Comparison of ENCODE assay signal across 26 cellular contexts in genomic region chr17:76297436-76297835, GRCh38.
"Had no signal": no experiment of that assay in that cellular context is flagged by ENCODE, and none has a peak within 500 bp of the region (broad histone marks: within the 10 kb centered on the region; RNA-seq: fewer than 3 reads in every experiment).

No MANE protein-coding gene starts in this region.

- ATAC-seq: naive thymus-derived CD4-positive, alpha-beta T cell; natural killer cell; psoas muscle; right cardiac atrium; right lobe of liver; stimulated activated effector memory CD8-positive, alpha-beta T cell treated with anti-CD3 and anti-CD28 coated beads, Interleukin-12 subunit alpha, Interleukin-12 subunit beta, amount 100 ng/mL, for 72 hours; stimulated activated naive CD8-positive, alpha-beta T cell treated with anti-CD3 and anti-CD28 coated beads, Interleukin-15, amount 100 ng/mL, for 72 hours; stimulated activated naive CD8-positive, alpha-beta T cell treated with anti-CD3 and anti-CD28 coated beads, Interleukin-15, Interleukin-2, amounts not matched to agents 100 U/mL and 50 U/mL, for 24 hours had no signal

- H3K9me3 Mint-ChIP-seq: naive thymus-derived CD4-positive, alpha-beta T cell; natural killer cell; nephron; stimulated activated effector memory CD8-positive, alpha-beta T cell treated with anti-CD3 and anti-CD28 coated beads, Interleukin-12 subunit alpha, Interleukin-12 subunit beta, amount 100 ng/mL, for 72 hours; stimulated activated naive CD8-positive, alpha-beta T cell treated with anti-CD3 and anti-CD28 coated beads, Interleukin-15, amount 100 ng/mL, for 72 hours had no signal

- H3K36me3 Mint-ChIP-seq: natural killer cell; stimulated activated effector memory CD8-positive, alpha-beta T cell treated with anti-CD3 and anti-CD28 coated beads, Interleukin-12 subunit alpha, Interleukin-12 subunit beta, amount 100 ng/mL, for 72 hours had no signal

- DNase-seq: naive thymus-derived CD4-positive, alpha-beta T cell; natural killer cell; nucleus accumbens; ovary; psoas muscle; right cardiac atrium; right lobe of liver; sigmoid colon; stimulated activated CD4-positive, alpha-beta T cell treated with anti-CD3 and anti-CD28 coated beads, Interleukin-15, amount 100 ng/mL, for 24 hours; stimulated activated CD4-positive, alpha-beta T cell treated with anti-CD3 and anti-CD28 coated beads, Interleukin-2, amount 100 ng/mL, for 24 hours; stimulated activated CD4-positive, alpha-beta T cell treated with anti-CD3 and anti-CD28 coated beads, Interleukin-2, amount 100 ng/mL, for 48 hours; stimulated activated CD4-positive, alpha-beta T cell treated with anti-CD3 and anti-CD28 coated beads, Interleukin-4, amount 100 ng/mL, for 24 hours; stimulated activated naive CD4-positive, alpha-beta T cell; stimulated activated naive CD8-positive, alpha-beta T cell treated with anti-CD3 and anti-CD28 coated beads, Interleukin-15, amount 100 ng/mL, for 72 hours; stimulated activated naive CD8-positive, alpha-beta T cell treated with anti-CD3 and anti-CD28 coated beads, Interleukin-15, Interleukin-2, amounts not matched to agents 100 U/mL and 50 U/mL, for 24 hours; substantia nigra; testis; tibial artery; upper lobe of left lung had no signal

- H3K36me3 ChIP-seq: ovary, suprapubic skin, vagina had no signal

- H3K27ac ChIP-seq: neutrophil, ovary, parathyroid adenoma, psoas muscle, right lobe of liver, sigmoid colon, suprapubic skin, testis, tibial artery, upper lobe of left lung, vagina had no signal

- H3K4me3 ChIP-seq: ovary, psoas muscle, right lobe of liver, sigmoid colon, suprapubic skin, testis, tibial artery, upper lobe of left lung, vagina had no signal

- H3K4me3 Mint-ChIP-seq: naive thymus-derived CD4-positive, alpha-beta T cell; natural killer cell; nephron; stimulated activated effector memory CD8-positive, alpha-beta T cell treated with anti-CD3 and anti-CD28 coated beads, Interleukin-12 subunit alpha, Interleukin-12 subunit beta, amount 100 ng/mL, for 72 hours; stimulated activated naive CD8-positive, alpha-beta T cell treated with anti-CD3 and anti-CD28 coated beads, Interleukin-15, amount 100 ng/mL, for 72 hours had no signal

- H3K4me1 Mint-ChIP-seq: natural killer cell; stimulated activated effector memory CD8-positive, alpha-beta T cell treated with anti-CD3 and anti-CD28 coated beads, Interleukin-12 subunit alpha, Interleukin-12 subunit beta, amount 100 ng/mL, for 72 hours; stimulated activated naive CD8-positive, alpha-beta T cell treated with anti-CD3 and anti-CD28 coated beads, Interleukin-15, amount 100 ng/mL, for 72 hours had no signal

- H3K4me1 ChIP-seq: parathyroid adenoma, psoas muscle, right lobe of liver, sigmoid colon, suprapubic skin, tibial artery, upper lobe of left lung, vagina had no signal

- H3K9me3 ChIP-seq: neutrophil, ovary, psoas muscle, right lobe of liver, sigmoid colon, suprapubic skin, testis, tibial artery, upper lobe of left lung, vagina had no signal

- H2AFZ ChIP-seq: parathyroid adenoma had no signal

- H3K9ac ChIP-seq: parathyroid adenoma had no signal

- H3K27me3 ChIP-seq: neutrophil, ovary, right lobe of liver, sigmoid colon, suprapubic skin, testis, tibial artery, upper lobe of left lung, vagina had no signal

- H3K27me3 Mint-ChIP-seq: naive thymus-derived CD4-positive, alpha-beta T cell; progenitor cell of endocrine pancreas; stimulated activated naive CD8-positive, alpha-beta T cell treated with anti-CD3 and anti-CD28 coated beads, Interleukin-15, amount 100 ng/mL, for 72 hours had no signal

- H3K27ac Mint-ChIP-seq: natural killer cell; nephron; stimulated activated effector memory CD8-positive, alpha-beta T cell treated with anti-CD3 and anti-CD28 coated beads, Interleukin-12 subunit alpha, Interleukin-12 subunit beta, amount 100 ng/mL, for 72 hours; stimulated activated naive CD8-positive, alpha-beta T cell treated with anti-CD3 and anti-CD28 coated beads, Interleukin-15, amount 100 ng/mL, for 72 hours had no signal

- H3K79me2 ChIP-seq: parathyroid adenoma had no signal
